ENCODE assay signal across 10 cellular contexts in genomic region chr12:123762715-123763052, GRCh38. TPM values are rescaled to one million over a fixed set of nuclear protein-coding genes. Genes with fewer than 3 reads are reported as not detected.
DNase-seq lines count a peak whose midpoint lies in the region; ATAC-seq and TF ChIP-seq lines count a peak whose summit lies in the region.
"Had no signal": no experiment of that assay in that cellular context is flagged by ENCODE, and none has a peak within 500 bp of the region (broad histone marks: within the 10 kb centered on the region; RNA-seq: fewer than 3 reads in every experiment).

No MANE protein-coding gene starts in this region.

- no peaks in the 10 kb centered on the region for H3F3A ChIP-seq in GM23248 (ENCODE audit: insufficient read depth)

- peaks cover 0 to 2% (median 0%) of the 10 kb centered on the region in 5 experiments for H3K9me3 Mint-ChIP-seq in brain
- H3K9me3 Mint-ChIP-seq in mesothelial cell of epicardium: no peaks in the 10 kb centered on the region

- peak overlapping the region; percentile 61 for H3K4me2 ChIP-seq in GM23248 (ENCODE audit: unreplicated experiment)
- H3K4me2 ChIP-seq: KMS-11 had no signal

- CTCF ChIA-PET in A673 (lab: Charles Lee): no interaction called here

- peak overlapping the region; percentile 68; the same call in 1 of the 2 replicates for H2AFZ ChIP-seq in GM23248

- no peaks in the 10 kb centered on the region for H3K79me2 ChIP-seq in GM23248 (ENCODE audit: insufficient read depth)

- no peaks in the 10 kb centered on the region for H3K27me3 ChIP-seq in A673 (replicated peaks; ENCODE audit: insufficient read depth, low read depth, low read length, poor library complexity)
- H3K27me3 ChIP-seq in GM23248 (replicated peaks; ENCODE audit: insufficient read depth): no peaks in the 10 kb centered on the region

- H3K27ac Mint-ChIP-seq in brain (no peak overlapping the region), mesothelial cell of epicardium (no peak overlapping the region)

- H3K4me1 ChIP-seq in A673 (ENCODE audit: insufficient read depth, low read length, poor library complexity, severe bottlenecking) (no peaks in the 10 kb centered on the region), GM23248 (ENCODE audit: insufficient read depth) (no peaks in the 10 kb centered on the region)

- peaks cover 33% of the 10 kb centered on the region for H3K36me3 Mint-ChIP-seq in brain
- peaks cover 5% of the 10 kb centered on the region for H3K36me3 Mint-ChIP-seq in mesothelial cell of epicardium

- no peak overlapping the region for H3K9ac ChIP-seq in GM23248
- H3K9ac ChIP-seq: KMS-11 had no signal

- intact Hi-C loops in A673 (cut with micrococcal nuclease; ENCODE audit: unreplicated experiment): no loop called here

- no peak for TF ChIP-seq CTCF in A673 (conservative IDR thresholded peaks at IDR 0.05; ENCODE audit: low read depth, low read length)
- no peak for TF ChIP-seq CTCF in brain (conservative IDR thresholded peaks at IDR 0.05)
- no peak for TF ChIP-seq CTCF in mesothelial cell of epicardium (IDR thresholded peaks at IDR 0.05; ENCODE audit: unreplicated experiment)

- H4K20me1 ChIP-seq in GM23248 (ENCODE audit: insufficient read depth): no peaks in the 10 kb centered on the region

- H3K27ac ChIP-seq in A673 (ENCODE audit: low read depth, low read length, poor library complexity, severe bottlenecking) (no peak overlapping the region), GM23248 (no peak overlapping the region)
- H3K27ac ChIP-seq: KMS-11 had no signal

- peak overlapping the region; percentile 46 for H3K4me3 ChIP-seq in A673 (ENCODE audit: low read depth, low read length, poor library complexity, severe bottlenecking)
- H3K4me3 ChIP-seq in GM23248: peak overlapping the region; percentile 61

- H3K36me3 ChIP-seq in A673 (ENCODE audit: insufficient read depth, low read length, poor library complexity, severe bottlenecking) (peaks cover 4% of the 10 kb centered on the region), GM23248 (ENCODE audit: low read depth) (peaks cover 6% of the 10 kb centered on the region; the same call in 1 of the 2 replicates)

- H3K4me1 Mint-ChIP-seq in brain (peaks cover 8% of the 10 kb centered on the region), mesothelial cell of epicardium (peaks cover 4% of the 10 kb centered on the region)

- in situ Hi-C loops in GM23248 (cut with MboI): no loop called here

- no peaks in the 10 kb centered on the region for H3K9me2 ChIP-seq in GM23248 (ENCODE audit: insufficient read depth)

- peak overlapping the region in 3 of 5 experiments; percentile 21 to 77 (median 27) for H3K4me3 Mint-ChIP-seq in brain
- peak overlapping the region; percentile 74 for H3K4me3 Mint-ChIP-seq in mesothelial cell of epicardium

- WGBS in GM23248 (ENCODE audit: low coverage in 1 of 2, low lambda C conversion rate in 2 of 2, missing lambda C conversion rate in 2 of 2), 2 experiments: 28 to 31% methylated on average over 15 of the region's 15 CpGs

- DNase-seq in A673 (ENCODE audit: low spot score) (no peak), GM23248 (no peak), mesothelial cell of epicardium (ENCODE audit: low spot score in 2 of 2, unreplicated experiment in 2 of 2) (no peak), Ammon's horn (ENCODE audit: low spot score) (no peak)
- DNase-seq in effector CD4-positive, alpha-beta T cell: no peak
- DNase-seq: DND-41 had no signal

- H3K27me3 Mint-ChIP-seq in brain (peaks cover 17% of the 10 kb centered on the region), mesothelial cell of epicardium (ENCODE audit: low read depth) (peaks cover 28% of the 10 kb centered on the region)

- POLR2A ChIA-PET in A673 (lab: Charles Lee; ENCODE audit: low non-redundant PET): no interaction called here

- BruUV-seq in A673 (replicated peaks; lab: Mats Ljungman, UMichigan): no TSS peak

- H3K9me3 ChIP-seq in A673 (ENCODE audit: low read depth, low read length, poor library complexity, severe bottlenecking): no peaks in the 10 kb centered on the region
- no peaks in the 10 kb centered on the region for H3K9me3 ChIP-seq in GM23248 (ENCODE audit: low read depth)

- ATAC-seq in GM18868 (IDR thresholded peaks at IDR 0.05; ENCODE audit: unreplicated experiment) (no peak), HG03159 (IDR thresholded peaks at IDR 0.05; ENCODE audit: unreplicated experiment) (no peak)

RNA-seq across cellular contexts. Expression of gene DNAH10, which starts 0.6 kb away (rescaled TPM):
- total RNA-seq in A673 (2021): 1.1 TPM in 2 replicates
- 0.11 and 0.13 TPM in 2 replicates for total RNA-seq in GM23248 (2014; rRNA removed; shearing (Covaris generic))
- polyA plus RNA-seq in GM23248 (2016; fragmentation: Nextera tagmentation; extraction: Ambion mirVana): 0.32 and 0.44 TPM in 2 replicates
- 0.75 TPM for polyA plus RNA-seq in brain (ENCODE audit: insufficient read depth, low read depth, low replicate concordance)
- 2.0 to 2.7 TPM (median 2.5 TPM) in 3 replicates for total RNA-seq in mesothelial cell of epicardium

RNA-seq across cellular contexts. Expression of gene ATP6V0A2, which starts 50.5 kb away (rescaled TPM):
- 56.0 and 70.9 TPM in 2 replicates for total RNA-seq in A673 (2021)
- total RNA-seq in GM23248 (2014; rRNA removed; shearing (Covaris generic)): 22.3 and 30.2 TPM in 2 replicates
- polyA plus RNA-seq in GM23248 (2016; fragmentation: Nextera tagmentation; extraction: Ambion mirVana): 12.9 and 13.3 TPM in 2 replicates
- polyA plus RNA-seq in brain (ENCODE audit: insufficient read depth, low read depth, low replicate concordance): 7.0 TPM
- 36.3 to 40.0 TPM (median 38.1 TPM) in 3 replicates for total RNA-seq in mesothelial cell of epicardium
